19 cellular contexts compared by ENCODE assay signal in the genomic region with DNA sequence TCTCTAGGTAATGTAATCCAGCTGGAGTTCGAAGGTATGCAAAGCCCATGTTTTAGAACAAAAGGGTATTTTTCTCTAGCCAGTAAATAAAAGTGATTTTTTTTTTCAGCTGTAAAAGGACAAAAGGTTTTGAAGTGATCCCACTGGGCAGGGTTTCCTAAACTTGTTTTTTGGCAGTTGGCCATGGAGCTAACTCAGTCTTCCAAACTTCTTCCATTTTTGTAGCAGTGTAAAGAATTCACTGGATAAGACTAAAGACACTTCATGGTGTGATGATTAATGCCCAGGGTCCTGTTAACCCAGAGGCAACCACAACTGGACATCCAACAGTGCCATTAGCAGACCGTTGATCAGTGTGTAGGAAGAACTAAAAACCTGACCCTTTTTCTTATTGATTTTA.
"Had no signal": no experiment of that assay in that cellular context is flagged by ENCODE, and none has a peak within 500 bp of the region (broad histone marks: within the 10 kb centered on the region; RNA-seq: fewer than 3 reads in every experiment).

No MANE protein-coding gene starts in this region.

- H3K4me3 ChIP-seq: lower lobe of right lung, mucosa of descending colon, tibial artery had no signal

- ATAC-seq: activated T-cell treated with anti-CD3 and anti-CD28 coated beads, Interleukin-2, amount 50 U/mL, for 72 hours; foreskin keratinocyte; lower lobe of right lung; mucosa of descending colon; stimulated activated naive CD8-positive, alpha-beta T cell treated with anti-CD3 and anti-CD28 coated beads, Interleukin-15, Interleukin-2, amounts not matched to agents 100 U/mL and 50 U/mL, for 24 hours had no signal

- H3K27me3 ChIP-seq: foreskin keratinocyte, tibial artery had no signal

- H3K36me3 ChIP-seq: lower lobe of right lung had no signal

- H3K4me1 ChIP-seq: foreskin keratinocyte, lower lobe of right lung had no signal

- H3K9me3 ChIP-seq: lower lobe of right lung, mucosa of descending colon, tibial artery had no signal

- H3K27ac ChIP-seq: epithelial cell of prostate, foreskin keratinocyte, lower lobe of right lung, tibial artery had no signal

- DNase-seq: activated CD4-positive, alpha-beta memory T cell treated with anti-CD3 and anti-CD28 coated beads for 36 hours; activated CD4-positive, alpha-beta T cell treated with anti-CD3 and anti-CD28 coated beads for 48 hours; activated effector memory CD4-positive, alpha-beta T cell treated with Interleukin-2 at 50 U/mL for 16 hours; activated naive CD4-positive, alpha-beta T cell treated with anti-CD3 and anti-CD28 coated beads for 36 hours; activated T-cell treated with anti-CD3 and anti-CD28 coated beads, Interleukin-2, amount 50 U/mL, for 72 hours; amygdala; cortex of kidney; foreskin keratinocyte; glutamatergic neuron; lower lobe of right lung; mesendoderm; mucosa of descending colon; naive B cell; occipital lobe; retina; stimulated activated CD4-positive, alpha-beta T cell treated with anti-CD3 and anti-CD28 coated beads, Interleukin-4, amount 100 ng/mL, for 4 hours; stimulated activated naive CD8-positive, alpha-beta T cell treated with anti-CD3 and anti-CD28 coated beads, Interleukin-15, Interleukin-2, amounts not matched to agents 100 U/mL and 50 U/mL, for 24 hours; tibial artery had no signal
